In genomic region chr3:35639251-35640185, GRCh38 we compare ENCODE assay signal across 9 cellular contexts. TPM values are rescaled to one million over a fixed set of nuclear protein-coding genes. Genes with fewer than 3 reads are reported as not detected.
DNase-seq lines count a peak whose midpoint lies in the region; ATAC-seq, FAIRE-seq and TF ChIP-seq lines count a peak whose summit lies in the region.
"Had no signal": no experiment of that assay in that cellular context is flagged by ENCODE, and none has a peak within 500 bp of the region (broad histone marks: within the 10 kb centered on the region; RNA-seq: fewer than 3 reads in every experiment).

Gene ARPP21 (plus strand): TSS chr3:35639525. CDS start chr3:35681752, 42,227 bp downstream.

- H3K9me3 ChIP-seq in A549 (no peaks in the 10 kb centered on the region), ectodermal cell (ENCODE audit: control insufficient read depth, low read length) (no peaks in the 10 kb centered on the region), mesenchymal stem cell (ENCODE audit: control insufficient read depth, low read length) (no peaks in the 10 kb centered on the region)

- TF ChIP-seq CTCF in A549 (IDR thresholded peaks at IDR 0.05) (no peak), GM10266 (IDR thresholded peaks at IDR 0.05; ENCODE audit: control insufficient read depth, insufficient read depth, low read depth, missing control alignments) (no peak), type B pancreatic cell (conservative IDR thresholded peaks at IDR 0.05) (no peak)

- H3K4me1 ChIP-seq in A549, result no peaks in the 10 kb centered on the region
- no peaks in the 10 kb centered on the region for H3K4me1 ChIP-seq in ectodermal cell (ENCODE audit: control insufficient read depth, insufficient read depth, low read length)
- H3K4me1 ChIP-seq in mesenchymal stem cell (ENCODE audit: control insufficient read depth, insufficient read depth, low read depth, low read length), result peaks cover 11% of the 10 kb centered on the region

- H3K36me3 ChIP-seq in ectodermal cell (ENCODE audit: control insufficient read depth, insufficient read depth, low read length) (no peaks in the 10 kb centered on the region), mesenchymal stem cell (ENCODE audit: control insufficient read depth in 1 of 2, insufficient read depth in 2 of 2, low read depth in 1 of 2, low read length in 2 of 2) (no peaks in the 10 kb centered on the region)

- H2AFZ ChIP-seq in mesenchymal stem cell (ENCODE audit: low read depth, low read length), result peak within 1 kb of the TSS; percentile 3

- peak within 1 kb of the TSS in 1 of 2 experiments; percentile 5 for H3K14ac ChIP-seq in mesenchymal stem cell (ENCODE audit: low read length in 2 of 2)

- no peak for TF ChIP-seq POLR2A in A549 (IDR thresholded peaks at IDR 0.05; ENCODE audit: low read length)

- POLR2A ChIA-PET in A549 (lab: Yijun Ruan, JAX), result no interaction called here

- CTCF ChIA-PET in A549 (lab: Yijun Ruan, JAX), result interaction anchor here (1.3 to 2.6 kb wide), 2 partner anchors 10 to 18 kb away, joined by 3 to 7 read pairs; no protein-coding TSS in a partner anchor

- H3K4me3 ChIP-seq in A549 (peak within 1 kb of the TSS; percentile 58), ectodermal cell (ENCODE audit: insufficient read depth, low read depth, low read length) (peak within 1 kb of the TSS; percentile 48), mesenchymal stem cell (ENCODE audit: insufficient read depth in 1 of 2, low read depth in 1 of 2, low read length in 2 of 2) (peak within 1 kb of the TSS; percentile 72 to 73)

- H3K27me3 ChIP-seq in ectodermal cell (ENCODE audit: control insufficient read depth, insufficient read depth, low read length, poor library complexity, severe bottlenecking), result peaks cover 58% of the 10 kb centered on the region
- H3K27me3 ChIP-seq in mesenchymal stem cell (ENCODE audit: control insufficient read depth in 1 of 2, insufficient read depth in 1 of 2, low read length in 2 of 2), result peaks cover 0 to 46% of the 10 kb centered on the region in 2 experiments

- TF ChIP-seq RAD21 in A549 (conservative IDR thresholded peaks at IDR 0.05 in 1 of 2, IDR thresholded peaks at IDR 0.05 in 1 of 2), result no peak

- H3K9ac ChIP-seq in mesenchymal stem cell (ENCODE audit: low read length), result no peak within 1 kb of the TSS

- WGBS in A549 (ENCODE audit: missing lambda C conversion rate), result 6% methylated on average over 30 of the region's 83 CpGs
- WGBS in ectodermal cell, 2 experiments, result 1% methylated on average over 83 of the region's 83 CpGs
- WGBS in mesenchymal stem cell, result 4% methylated on average over 77 of the region's 83 CpGs

- no peak for TF ChIP-seq EP300 in A549 (IDR thresholded peaks at IDR 0.05)

- H3K4ac ChIP-seq in mesenchymal stem cell (ENCODE audit: low read depth in 1 of 2, low read length in 2 of 2), result no peak within 1 kb of the TSS

- no peak within 1 kb of the TSS for H2AK5ac ChIP-seq in mesenchymal stem cell (ENCODE audit: low read length, severe bottlenecking)

- H3K23ac ChIP-seq in mesenchymal stem cell (ENCODE audit: low read length in 2 of 2), result peak within 1 kb of the TSS in 1 of 2 experiments; percentile 72

- peak within 1 kb of the TSS in 1 of 2 experiments; percentile 8 for H3K18ac ChIP-seq in mesenchymal stem cell (ENCODE audit: low read depth in 1 of 2, low read length in 2 of 2)

- H3K4me1 Mint-ChIP-seq in type B pancreatic cell (ENCODE audit: unreplicated experiment), result peaks cover 8% of the 10 kb centered on the region

- H4K91ac ChIP-seq in mesenchymal stem cell (ENCODE audit: low read length), result no peak within 1 kb of the TSS

- H3K27ac ChIP-seq in A549 (peak within 1 kb of the TSS; percentile 34 to 45; a peak in 5 of 6 replicates), ectodermal cell (ENCODE audit: insufficient read depth, low read depth, low read length, poor library complexity, severe bottlenecking) (no peak within 1 kb of the TSS), mesenchymal stem cell (ENCODE audit: low read length, poor library complexity, severe bottlenecking) (no peak within 1 kb of the TSS)

- no peaks in the 10 kb centered on the region for H3K9me3 Mint-ChIP-seq in type B pancreatic cell

- H3K36me3 Mint-ChIP-seq in type B pancreatic cell, result no peaks in the 10 kb centered on the region

- ATAC-seq in A549, result peak; percentile 87 to 89
- ATAC-seq in HG03520 (IDR thresholded peaks at IDR 0.05; ENCODE audit: unreplicated experiment), result no peak

- no peak within 1 kb of the TSS for H2BK5ac ChIP-seq in mesenchymal stem cell (ENCODE audit: low read depth, low read length, poor library complexity, severe bottlenecking)

- H3K4me2 ChIP-seq in A549 (peak within 1 kb of the TSS; percentile 98), mesenchymal stem cell (ENCODE audit: low read length, poor library complexity, severe bottlenecking) (peak within 1 kb of the TSS; percentile 76)

- no peak for FAIRE-seq in A549 (lab: Jason Lieb, UNC)

- H3K27ac Mint-ChIP-seq in type B pancreatic cell, result peak within 1 kb of the TSS; percentile 70

- H2BK120ac ChIP-seq in mesenchymal stem cell (ENCODE audit: low read depth, low read length), result no peak within 1 kb of the TSS

- H2BK12ac ChIP-seq in mesenchymal stem cell (ENCODE audit: low read length in 2 of 2), result no peak within 1 kb of the TSS

- no peaks in the 10 kb centered on the region for H3K79me1 ChIP-seq in mesenchymal stem cell (replicated peaks; ENCODE audit: low read length, poor library complexity, severe bottlenecking)

- H3K4me3 Mint-ChIP-seq in type B pancreatic cell, result peak within 1 kb of the TSS; percentile 96

- H2BK15ac ChIP-seq in mesenchymal stem cell (ENCODE audit: low read depth, poor library complexity, severe bottlenecking), result peak within 1 kb of the TSS; percentile 40

- peaks cover 84% of the 10 kb centered on the region for H3K27me3 Mint-ChIP-seq in type B pancreatic cell

- DNase-seq in A549 (ENCODE audit: low read depth in 1 of 2, low spot score in 1 of 2) (peak; percentile 40 to 46), GM10266 (ENCODE audit: extremely low spot score) (peak; percentile 22), NOMO-1 treated with DMSO at 0.1 percent for 48 hours (lab: John Stamatoyannopoulos, UW; ENCODE audit: unreplicated experiment) (peak; percentile 14), mesenchymal stem cell (peak; percentile 2), type B pancreatic cell (ENCODE audit: extremely low spot score, unreplicated experiment) (peak; percentile 70), DMS114 treated with DMSO at 0.1 percent for 48 hours (lab: John Stamatoyannopoulos, UW; ENCODE audit: unreplicated experiment) (no peak)

- no peak within 1 kb of the TSS for H4K8ac ChIP-seq in mesenchymal stem cell (ENCODE audit: low read length)

TF ChIP-seq in A549, 52 proteins besides CTCF, POLR2A, EP300 and RAD21:
- no peak for TF ChIP-seq FOXS1 (CRISPR knock-in tag; IDR thresholded peaks at IDR 0.05)
- peak; percentile 38 for TF ChIP-seq MAX (IDR thresholded peaks at IDR 0.05)
- TF ChIP-seq E2F6 (IDR thresholded peaks at IDR 0.05; ENCODE audit: borderline replicate concordance, low read depth), result peak; percentile 45; the same call in 1 of the 2 replicates

RNA-seq across cellular contexts. Expression of gene ARPP21, which starts in this region (rescaled TPM):
- polyA plus RNA-seq in A549 (2011; rRNA removed) (0.03 and 0.04 TPM in 2 replicates), A549 (2017; fragmentation: RNase III; extraction: RNeasy Plus Mini Kit Qiagen cat#74134 plus additional on column Dnase treatment) (not detected in 3 replicates)
- polyA plus RNA-seq in A549 (2012; cell fraction: cytosol; rRNA removed), result 0.01 TPM in 1 of 2 replicates, not detected in the other
- 0.01 TPM in 1 of 2 replicates, not detected in the other for polyA plus RNA-seq in A549 (2012; cell fraction: nucleus; rRNA removed)
- 0.83 and 1.3 TPM in 2 replicates for polyA minus RNA-seq in A549 (2011; rRNA and poly(A)+ RNA removed)
- polyA plus RNA-seq in ectodermal cell (2013, experiment 1 of 4), result 0.33 TPM
- polyA plus RNA-seq in ectodermal cell (2013, experiment 2 of 4), result 0.12 TPM
- polyA plus RNA-seq in ectodermal cell (2013, experiment 3 of 4), result not detected
- 0.16 TPM for polyA plus RNA-seq in ectodermal cell (2013, experiment 4 of 4)
- not detected for polyA plus RNA-seq in mesenchymal stem cell (2013, experiment 1 of 2)
- not detected for polyA plus RNA-seq in mesenchymal stem cell (2013, experiment 2 of 2)
- 1.4 and 3.5 TPM in 2 replicates for total RNA-seq in type B pancreatic cell (ENCODE audit: low replicate concordance)
- total RNA-seq: dermis microvascular lymphatic vessel endothelial cell had no signal

Comparison
In these comparisons a context has a peak if more than half of its experiments do, and no peak if none do; other contexts are left out.
1. H3K27ac ChIP-seq: peak in A549 (2 of 2); none in ectodermal cell (single experiment) and mesenchymal stem cell (single experiment).
2. Peak in every context shown above with its lines, with median percentiles within 50 percentile points of each other: H3K4me3 ChIP-seq.